In the genomic region with DNA sequence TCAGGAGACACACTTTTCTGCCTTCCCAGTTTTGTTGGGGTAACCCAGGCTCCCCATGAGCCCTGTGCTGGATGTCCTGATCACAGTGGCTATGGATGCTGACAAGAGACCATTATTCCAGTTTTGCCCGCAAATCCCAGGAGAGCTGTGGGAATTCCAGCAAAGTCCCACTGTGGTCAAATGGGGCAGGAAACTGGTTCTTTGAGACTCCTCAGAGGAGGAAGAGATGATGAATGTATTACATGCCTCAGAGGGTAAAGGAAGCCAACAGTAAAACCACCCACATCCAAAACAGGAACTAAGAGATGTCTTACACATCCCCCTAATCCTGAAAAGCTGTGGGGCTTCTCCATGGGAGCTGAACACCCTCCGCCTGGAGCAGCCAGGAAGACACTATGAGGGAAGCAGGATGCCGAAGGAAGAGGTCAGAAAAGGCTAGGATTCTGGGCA, we compare ENCODE assay signal across 10 cellular contexts. TPM values are rescaled to one million over a fixed set of nuclear protein-coding genes. Genes with fewer than 3 reads are reported as not detected.
DNase-seq lines count a peak whose midpoint lies in the region; ATAC-seq, FAIRE-seq and TF ChIP-seq lines count a peak whose summit lies in the region.
"Had no signal": no experiment of that assay in that cellular context is flagged by ENCODE, and none has a peak within 500 bp of the region (broad histone marks: within the 10 kb centered on the region; RNA-seq: fewer than 3 reads in every experiment).

No MANE protein-coding gene starts in this region.

- H3K4me2 ChIP-seq in endothelial cell of umbilical vein (ENCODE audit: insufficient read depth, low read length), result no peak overlapping the region

- no peak for TF ChIP-seq CTCF in CD8-positive, alpha-beta T cell (IDR thresholded peaks at IDR 0.05)
- no peak for TF ChIP-seq CTCF in endothelial cell of umbilical vein (IDR thresholded peaks at IDR 0.05; ENCODE audit: extremely low read depth in 1 of 2, insufficient read depth in 1 of 2, low read depth in 1 of 2, low read length in 2 of 2)
- TF ChIP-seq CTCF in left lung (IDR thresholded peaks at IDR 0.05), result no peak
- TF ChIP-seq CTCF in D721Med (IDR thresholded peaks at IDR 0.05; ENCODE audit: insufficient read depth, missing control alignments), result no peak
- no peak for TF ChIP-seq CTCF in body of pancreas (IDR thresholded peaks at IDR 0.05)

- no peak for DNase-seq in CD8-positive, alpha-beta T cell
- DNase-seq in MV-4-11 (lab: John Stamatoyannopoulos, UW) (peak; percentile 77), endothelial cell of umbilical vein (ENCODE audit: low read depth, low spot score) (no peak), left lung (no peak), D721Med (ENCODE audit: insufficient read length, low spot score) (no peak), body of pancreas (no peak), RKO (ENCODE audit: low spot score) (no peak)
- DNase-seq: ovary had no signal

- peaks cover 12% of the 10 kb centered on the region for H3K36me3 ChIP-seq in CD8-positive, alpha-beta T cell (ENCODE audit: insufficient read depth, low read length)
- H3K36me3 ChIP-seq in endothelial cell of umbilical vein (ENCODE audit: control insufficient read depth in 2 of 2, extremely low read depth in 1 of 2, insufficient read depth in 2 of 2, low read length in 2 of 2) (no peaks in the 10 kb centered on the region), left lung (peaks cover 0 to 22% of the 10 kb centered on the region in 2 donors), body of pancreas (replicated peaks in 1 of 2; ENCODE audit: insufficient read depth in 1 of 2, low read depth in 2 of 2) (no peaks in the 10 kb centered on the region)
- H3K36me3 ChIP-seq: ovary had no signal

- H3K4me3 Mint-ChIP-seq in CD8-positive, alpha-beta T cell, result no peak overlapping the region

- intact Hi-C loops in CD8-positive, alpha-beta T cell (cut with DNase I, micrococcal nuclease), result no loop called here
- intact Hi-C loops in endothelial cell of umbilical vein (cut with micrococcal nuclease) (no loop called here), left lung (cut with DNase I) (no loop called here), body of pancreas (cut with DNase I) (no loop called here)

- H3K27me3 ChIP-seq in CD8-positive, alpha-beta T cell (ENCODE audit: insufficient read depth, low read length), result no peaks in the 10 kb centered on the region
- peaks cover 27 to 42% of the 10 kb centered on the region in 2 experiments for H3K27me3 ChIP-seq in endothelial cell of umbilical vein (ENCODE audit: control insufficient read depth in 2 of 2, insufficient read depth in 2 of 2, low read length in 2 of 2)
- no peaks in the 10 kb centered on the region for H3K27me3 ChIP-seq in left lung
- no peaks in the 10 kb centered on the region for H3K27me3 ChIP-seq in body of pancreas
- H3K27me3 ChIP-seq: ovary had no signal

- H3K27me3 Mint-ChIP-seq in CD8-positive, alpha-beta T cell (ENCODE audit: low read depth), result no peaks in the 10 kb centered on the region

- POLR2A ChIA-PET in CD8-positive, alpha-beta T cell (lab: Charles Lee), result no interaction called here
- POLR2A ChIA-PET in endothelial cell of umbilical vein (lab: Charles Lee), result no interaction called here

- no peaks in the 10 kb centered on the region for H3K9me3 ChIP-seq in CD8-positive, alpha-beta T cell (ENCODE audit: low read length)
- H3K9me3 ChIP-seq in endothelial cell of umbilical vein (replicated peaks; ENCODE audit: control insufficient read depth, insufficient read depth, low read length) (no peaks in the 10 kb centered on the region), left lung (no peaks in the 10 kb centered on the region), body of pancreas (no peaks in the 10 kb centered on the region)
- H3K9me3 ChIP-seq: ovary had no signal

- TF ChIP-seq POLR2A in endothelial cell of umbilical vein (IDR thresholded peaks at IDR 0.05; ENCODE audit: low read depth, low read length), result no peak
- no peak for TF ChIP-seq POLR2A in body of pancreas (IDR thresholded peaks at IDR 0.05)

- no peak overlapping the region for H3K4me3 ChIP-seq in CD8-positive, alpha-beta T cell (ENCODE audit: low read depth, low read length)
- H3K4me3 ChIP-seq in endothelial cell of umbilical vein (replicated peaks in 1 of 3; ENCODE audit: insufficient read depth in 1 of 3, low read depth in 1 of 3, low read length in 3 of 3) (no peak overlapping the region), left lung (no peak overlapping the region), body of pancreas (no peak overlapping the region)
- H3K4me3 ChIP-seq: ovary had no signal

- CTCF ChIA-PET in CD8-positive, alpha-beta T cell (lab: Charles Lee), result interaction anchor here (0.9 to 1.0 kb wide), 2 partner anchors 21 to 71 kb away, joined by 3 to 4 read pairs; no protein-coding TSS in a partner anchor
- CTCF ChIA-PET in endothelial cell of umbilical vein (lab: Charles Lee), result interaction anchor here (0.6 to 0.9 kb wide), 4 partner anchors 21 to 373 kb away, joined by 3 to 4 read pairs (median 3); no protein-coding TSS in a partner anchor

- H2AFZ ChIP-seq in endothelial cell of umbilical vein (ENCODE audit: low read depth, low read length), result no peak overlapping the region

- H3K9me1 ChIP-seq in endothelial cell of umbilical vein (replicated peaks; ENCODE audit: control insufficient read depth, extremely low read depth, insufficient read depth, low read length), result no peaks in the 10 kb centered on the region

- no peak overlapping the region for H3K27ac ChIP-seq in CD8-positive, alpha-beta T cell (ENCODE audit: low read depth, low read length)
- H3K27ac ChIP-seq in endothelial cell of umbilical vein (ENCODE audit: insufficient read depth, low read depth, low read length) (no peak overlapping the region), left lung (no peak overlapping the region), body of pancreas (no peak overlapping the region)
- H3K27ac ChIP-seq: ovary had no signal

- no peak overlapping the region for H3K9ac ChIP-seq in endothelial cell of umbilical vein (replicated peaks; ENCODE audit: extremely low read depth, insufficient read depth, low read length)

- dilution Hi-C loops in endothelial cell of umbilical vein (cut with MboI; ENCODE audit: extremely low pct_ligation_motif_present, low sequenced_read_pairs), result no loop called here

- no peak for ATAC-seq in CD8-positive, alpha-beta T cell
- peak; percentile 41 for ATAC-seq in GM19463 (IDR thresholded peaks at IDR 0.05; ENCODE audit: unreplicated experiment)
- ATAC-seq in left lung, result no peak
- ATAC-seq in body of pancreas, result no peak

- H3K4me1 ChIP-seq in CD8-positive, alpha-beta T cell (ENCODE audit: insufficient read depth, low read length), result no peaks in the 10 kb centered on the region
- peaks cover 11% of the 10 kb centered on the region for H3K4me1 ChIP-seq in endothelial cell of umbilical vein (ENCODE audit: control insufficient read depth, extremely low read depth, insufficient read depth, low read length)
- H3K4me1 ChIP-seq in left lung, result peaks cover 0 to 8% of the 10 kb centered on the region in 2 donors
- H3K4me1 ChIP-seq in body of pancreas, result peaks cover 4% of the 10 kb centered on the region

- no peaks in the 10 kb centered on the region for H3K9me3 Mint-ChIP-seq in CD8-positive, alpha-beta T cell

- peaks cover 15% of the 10 kb centered on the region for H3K4me1 Mint-ChIP-seq in CD8-positive, alpha-beta T cell (ENCODE audit: low read depth)

- peaks cover 41% of the 10 kb centered on the region for H3K36me3 Mint-ChIP-seq in CD8-positive, alpha-beta T cell

- H3K27ac Mint-ChIP-seq in CD8-positive, alpha-beta T cell, result peak overlapping the region; percentile 85

- H4K20me1 ChIP-seq in endothelial cell of umbilical vein (replicated peaks; ENCODE audit: control insufficient read depth, extremely low read depth, insufficient read depth, low read length), result no peaks in the 10 kb centered on the region

- no peaks in the 10 kb centered on the region for H3K79me2 ChIP-seq in endothelial cell of umbilical vein (ENCODE audit: control insufficient read depth, insufficient read depth, low read length)

- FAIRE-seq in endothelial cell of umbilical vein (lab: Jason Lieb, UNC), result no peak
- no peak for FAIRE-seq in D721Med (lab: Jason Lieb, UNC)
- FAIRE-seq: colon had no signal

- no TSS peak for BruUV-seq in endothelial cell of umbilical vein (replicated peaks; lab: Mats Ljungman, UMichigan)

- 80 to 83% methylated on average over 3 of the region's 3 CpGs for WGBS in body of pancreas, 2 donors

TF ChIP-seq in endothelial cell of umbilical vein, 7 proteins besides CTCF, POLR2A, EP300 and RAD21:
- TF ChIP-seq FOS (IDR thresholded peaks at IDR 0.05; ENCODE audit: borderline replicate concordance, insufficient read depth, low read length) (peak; percentile 29), POLR2AphosphoS5 (IDR thresholded peaks at IDR 0.05; ENCODE audit: insufficient read depth, low read depth, low read length) (no peak)

RNA-seq across cellular contexts. Expression of gene MPZL1, which starts 12.8 kb away (rescaled TPM):
- under 1 TPM; 0.67 to 0.81 TPM for total RNA-seq in CD8-positive, alpha-beta T cell
- total RNA-seq in endothelial cell of umbilical vein (99.1 and 99.4 TPM in 2 replicates), left lung (100 to 1,000 TPM; 135 to 148 TPM), body of pancreas (10 to 100 TPM; 19.8 to 28.5 TPM)
- 40.0 and 41.7 TPM in 2 replicates for polyA plus RNA-seq in endothelial cell of umbilical vein
- polyA plus RNA-seq in endothelial cell of umbilical vein (2011; cell fraction: cytosol; rRNA removed), result 47.4 and 49.5 TPM in 2 replicates
- 46.1 and 59.5 TPM in 2 replicates for polyA plus RNA-seq in endothelial cell of umbilical vein (2011; cell fraction: nucleus; rRNA removed)
- polyA plus RNA-seq in endothelial cell of umbilical vein (2012), result 73.1 and 94.6 TPM in 2 replicates
- polyA minus RNA-seq in endothelial cell of umbilical vein, result 55.7 and 70.9 TPM in 2 replicates
- polyA minus RNA-seq in endothelial cell of umbilical vein (2011; cell fraction: cytosol; rRNA and poly(A)+ RNA removed), result 76.3 TPM
- 32.2 and 43.8 TPM in 2 replicates for polyA minus RNA-seq in endothelial cell of umbilical vein (2011; cell fraction: nucleus; rRNA and poly(A)+ RNA removed)

Comparison
In these comparisons a context has a peak if more than half of its experiments do, and no peak if none do; other contexts are left out.
1. RNA of gene MPZL1, which starts 12.8 kb away (total RNA-seq): 135 to 148 TPM in left lung, 99.1 to 99.4 TPM in endothelial cell of umbilical vein and 19.8 to 28.5 TPM in body of pancreas; 0.67 to 0.81 TPM in CD8-positive, alpha-beta T cell; every median in the first group is over 10 times any median in the second.